8 cellular contexts compared by ENCODE assay signal in the genomic region with DNA sequence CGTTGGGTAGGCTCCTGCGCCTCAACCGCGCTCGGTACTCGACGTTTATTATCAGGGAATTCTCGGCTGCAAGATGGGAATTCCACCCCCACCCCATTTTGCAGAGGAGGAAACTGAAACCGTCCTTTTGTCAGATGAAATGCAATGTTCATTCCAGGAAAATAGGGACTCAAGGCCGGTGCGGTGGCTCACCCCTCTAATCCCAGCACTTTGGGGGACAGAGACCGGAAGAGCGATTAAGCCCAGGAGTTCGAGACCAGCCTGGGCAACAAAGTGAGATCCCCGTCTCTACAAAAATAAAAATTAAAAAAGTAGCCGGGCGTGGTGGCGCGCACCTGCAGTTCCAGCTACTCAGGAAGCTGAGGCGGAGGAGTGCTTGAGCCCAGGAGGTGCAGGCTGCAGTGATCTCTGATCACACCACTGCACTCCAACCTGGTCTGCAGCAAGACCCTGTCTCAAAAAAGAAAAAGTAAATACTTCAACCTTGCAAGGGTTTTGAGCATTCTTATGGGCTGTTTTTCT. TPM values are rescaled to one million over a fixed set of nuclear protein-coding genes. Genes with fewer than 3 reads are reported as not detected.
DNase-seq lines count a peak whose midpoint lies in the region; ATAC-seq, FAIRE-seq and TF ChIP-seq lines count a peak whose summit lies in the region.

No MANE protein-coding gene starts in this region.

- H3K9me3 ChIP-seq in kidney (ENCODE audit: control insufficient read depth in 1 of 2, low read length in 2 of 2) (no peaks in the 10 kb centered on the region), testis (no peaks in the 10 kb centered on the region)

- no peak for ATAC-seq in activated naive CD4-positive, alpha-beta T cell treated with anti-CD3 and anti-CD28 coated beads, Interleukin-2, amount 50 U/mL, for 72 hours
- ATAC-seq in GM21526 (IDR thresholded peaks at IDR 0.05; ENCODE audit: low FRiP score, unreplicated experiment), result no peak

- peaks cover 23% of the 10 kb centered on the region for H3K4me1 Mint-ChIP-seq in activated CD4-positive, alpha-beta T cell treated with anti-CD3 and anti-CD28 coated beads, Interleukin-2, amount 10 ng/mL, durations not matched to agents 24 days and 14 days

- TF ChIP-seq POLR2A in testis (IDR thresholded peaks at IDR 0.05), result no peak

- peak; percentile 65 for DNase-seq in activated CD4-positive, alpha-beta T cell treated with anti-CD3 and anti-CD28 coated beads, Interleukin-2, amount 10 ng/mL, durations not matched to agents 24 days and 14 days
- DNase-seq in activated CD4-positive, alpha-beta T cell treated with anti-CD3 and anti-CD28 coated beads for 1 hour, result no peak
- no peak for DNase-seq in activated naive CD4-positive, alpha-beta T cell treated with anti-CD3 and anti-CD28 coated beads, Interleukin-2, amount 50 U/mL, for 72 hours (ENCODE audit: low spot score in 2 of 2)
- DNase-seq in kidney (no peak), testis (no peak), NCI-H82 (lab: John Stamatoyannopoulos, UW) (no peak), inferior parietal cortex (ENCODE audit: extremely low spot score) (no peak)

- H3K4me3 ChIP-seq in kidney (ENCODE audit: low read length in 2 of 2) (peak overlapping the region; percentile 94 to 98), testis (peak overlapping the region; percentile 93 to 97)

- H3K36me3 Mint-ChIP-seq in activated CD4-positive, alpha-beta T cell treated with anti-CD3 and anti-CD28 coated beads, Interleukin-2, amount 10 ng/mL, durations not matched to agents 24 days and 14 days (ENCODE audit: low read depth), result peaks cover 24% of the 10 kb centered on the region
- H3K36me3 Mint-ChIP-seq in activated naive CD4-positive, alpha-beta T cell treated with anti-CD3 and anti-CD28 coated beads, Interleukin-2, amount 50 U/mL, for 72 hours, result peaks cover 20 to 28% of the 10 kb centered on the region in 2 donors

- H3K27ac ChIP-seq in kidney (ENCODE audit: low read depth in 2 of 2, low read length in 2 of 2) (peak overlapping the region; percentile 96 to 98), testis (peak overlapping the region; percentile 94 to 97)

- intact Hi-C loops in activated CD4-positive, alpha-beta T cell treated with anti-CD3 and anti-CD28 coated beads, Interleukin-2, amount 10 ng/mL, durations not matched to agents 24 days and 14 days (cut with micrococcal nuclease), result loop anchor here (1.0 to 5.0 kb wide), 4 partner anchors 35 to 172 kb away; a partner anchor contains a TSS
- intact Hi-C loops in kidney (cut with DNase I), result no loop called here
- intact Hi-C loops in testis (cut with DNase I; ENCODE audit: low total_unique reads), result no loop called here

- H3K4me1 ChIP-seq in kidney (ENCODE audit: control insufficient read depth in 1 of 2, insufficient read depth in 1 of 2, low read depth in 1 of 2, low read length in 2 of 2), result peaks cover 5 to 9% of the 10 kb centered on the region in 2 donors
- H3K4me1 ChIP-seq in testis, result peaks cover 7% of the 10 kb centered on the region

- H3K27me3 ChIP-seq in testis, result no peaks in the 10 kb centered on the region

- H3K27ac Mint-ChIP-seq in activated CD4-positive, alpha-beta T cell treated with anti-CD3 and anti-CD28 coated beads, Interleukin-2, amount 10 ng/mL, durations not matched to agents 24 days and 14 days, result peak overlapping the region; percentile 96
- H3K27ac Mint-ChIP-seq in activated naive CD4-positive, alpha-beta T cell treated with anti-CD3 and anti-CD28 coated beads, Interleukin-2, amount 50 U/mL, for 72 hours, result peak overlapping the region; percentile 96 to 97

- FAIRE-seq in kidney (lab: Jason Lieb, UNC), result no peak

- H3K9ac ChIP-seq in kidney (ENCODE audit: low read length in 2 of 2), result peak overlapping the region; percentile 68 to 99

- no peaks in the 10 kb centered on the region for H3K9me3 Mint-ChIP-seq in activated CD4-positive, alpha-beta T cell treated with anti-CD3 and anti-CD28 coated beads, Interleukin-2, amount 10 ng/mL, durations not matched to agents 24 days and 14 days
- no peaks in the 10 kb centered on the region for H3K9me3 Mint-ChIP-seq in activated naive CD4-positive, alpha-beta T cell treated with anti-CD3 and anti-CD28 coated beads, Interleukin-2, amount 50 U/mL, for 72 hours

- 13 to 22% methylated on average over 16 to 20 of the region's 20 CpGs for WGBS in testis, 2 donors

- peaks cover 0 to 5% of the 10 kb centered on the region in 2 donors for H3K36me3 ChIP-seq in kidney (ENCODE audit: control insufficient read depth in 1 of 2, insufficient read depth in 2 of 2, low read length in 2 of 2)
- no peaks in the 10 kb centered on the region for H3K36me3 ChIP-seq in testis (ENCODE audit: low read depth, missing control alignments)

- no peak for TF ChIP-seq CTCF in kidney (IDR thresholded peaks at IDR 0.05; ENCODE audit: borderline replicate concordance, extremely low read depth, insufficient read depth)
- TF ChIP-seq CTCF in testis (IDR thresholded peaks at IDR 0.05), result no peak

- peak overlapping the region; percentile 98 for H3K4me3 Mint-ChIP-seq in activated CD4-positive, alpha-beta T cell treated with anti-CD3 and anti-CD28 coated beads, Interleukin-2, amount 10 ng/mL, durations not matched to agents 24 days and 14 days

- H3K27me3 Mint-ChIP-seq in activated CD4-positive, alpha-beta T cell treated with anti-CD3 and anti-CD28 coated beads, Interleukin-2, amount 10 ng/mL, durations not matched to agents 24 days and 14 days, result no peaks in the 10 kb centered on the region

RNA-seq across cellular contexts. Expression of a gene that starts 0.7 kb away (rescaled TPM):
- 88.0 and 94.7 TPM in 2 replicates for total RNA-seq in activated CD4-positive, alpha-beta T cell treated with anti-CD3 and anti-CD28 coated beads, Interleukin-2, amount 10 ng/mL, durations not matched to agents 24 days and 14 days
- total RNA-seq in activated naive CD4-positive, alpha-beta T cell treated with anti-CD3 and anti-CD28 coated beads, Interleukin-2, amount 50 U/mL, for 72 hours, result 10 to 100 TPM; 80.1 to 84.5 TPM
- total RNA-seq in kidney (21.1 TPM), testis (10 to 100 TPM; 10.8 to 15.2 TPM)
- polyA plus RNA-seq in kidney (ENCODE audit: insufficient read depth, low read depth, low replicate concordance) (16.2 TPM), testis (ENCODE audit: insufficient read depth, low read depth, low replicate concordance) (29.2 TPM)

RNA-seq across cellular contexts. Expression of a gene that starts 34.3 kb away (rescaled TPM):
- total RNA-seq in activated CD4-positive, alpha-beta T cell treated with anti-CD3 and anti-CD28 coated beads, Interleukin-2, amount 10 ng/mL, durations not matched to agents 24 days and 14 days, result 1.2 and 1.4 TPM in 2 replicates
- 1 to 10 TPM in 1 of 2 donors, under 1 TPM in 1; 0.89 to 1.1 TPM for total RNA-seq in activated naive CD4-positive, alpha-beta T cell treated with anti-CD3 and anti-CD28 coated beads, Interleukin-2, amount 50 U/mL, for 72 hours
- total RNA-seq in kidney, result 19.1 TPM
- 5.8 TPM for polyA plus RNA-seq in kidney (ENCODE audit: insufficient read depth, low read depth, low replicate concordance)
- 10 to 100 TPM; 16.5 to 19.8 TPM for total RNA-seq in testis
- polyA plus RNA-seq in testis (ENCODE audit: insufficient read depth, low read depth, low replicate concordance), result 8.5 TPM

RNA-seq across cellular contexts. Expression of a gene that starts 45.1 kb away (rescaled TPM):
- 13.8 and 16.9 TPM in 2 replicates for total RNA-seq in activated CD4-positive, alpha-beta T cell treated with anti-CD3 and anti-CD28 coated beads, Interleukin-2, amount 10 ng/mL, durations not matched to agents 24 days and 14 days
- 1 to 10 TPM; 7.7 to 9.6 TPM for total RNA-seq in activated naive CD4-positive, alpha-beta T cell treated with anti-CD3 and anti-CD28 coated beads, Interleukin-2, amount 50 U/mL, for 72 hours
- 17.6 TPM for total RNA-seq in kidney
- polyA plus RNA-seq in kidney (ENCODE audit: insufficient read depth, low read depth, low replicate concordance), result 3.7 TPM
- 1 to 10 TPM; 2.4 to 4.3 TPM for total RNA-seq in testis
- polyA plus RNA-seq in testis (ENCODE audit: insufficient read depth, low read depth, low replicate concordance), result 5.1 TPM
